ENCODE assay signal across 36 cellular contexts in the genomic region with DNA sequence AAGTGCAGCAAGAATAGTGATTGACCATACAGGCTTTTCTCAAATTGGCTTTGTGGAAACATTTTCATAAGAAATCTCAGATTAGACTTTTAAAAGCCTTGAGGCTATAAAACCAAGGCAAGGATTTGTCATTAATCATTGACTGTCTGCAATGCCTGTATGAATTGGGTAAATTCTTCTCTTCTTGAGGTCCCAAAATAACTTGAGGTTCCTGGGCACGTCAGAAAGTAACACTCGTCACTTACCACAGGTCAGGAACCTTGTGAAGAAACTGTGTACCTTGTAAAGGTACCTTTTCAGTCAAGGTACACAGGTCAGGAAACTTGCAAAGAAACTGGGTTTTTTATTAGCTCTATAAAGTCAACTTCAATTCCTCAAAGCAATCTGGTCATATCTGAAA.
"Had no signal": no experiment of that assay in that cellular context is flagged by ENCODE, and none has a peak within 500 bp of the region (broad histone marks: within the 10 kb centered on the region; RNA-seq: fewer than 3 reads in every experiment).

No MANE protein-coding gene starts in this region.

- H3K27ac ChIP-seq: brain microvascular endothelial cell, foreskin keratinocyte, heart left ventricle, left lung, lower lobe of right lung, neural progenitor cell, parathyroid adenoma, psoas muscle, right atrium auricular region, uterus had no signal

- H3K36me3 ChIP-seq: brain microvascular endothelial cell, heart left ventricle, left lung, lower lobe of right lung, neural progenitor cell, right atrium auricular region, uterus had no signal

- H3K4me1 ChIP-seq: foreskin keratinocyte, lower lobe of right lung, parathyroid adenoma, psoas muscle, right atrium auricular region, uterus had no signal

- DNase-seq: activated CD4-positive, alpha-beta T cell treated with anti-CD3 and anti-CD28 coated beads for 48 hours; activated CD4-positive, alpha-beta T cell treated with anti-CD3 and anti-CD28 coated beads, Interleukin-2, amount 50 U/mL, for 48 hours; activated CD8-positive, alpha-beta memory T cell treated with anti-CD3 and anti-CD28 coated beads, Interleukin-2, amount 50 U/mL, for 4 hours; activated gamma-delta T cell; activated naive CD4-positive, alpha-beta T cell treated with anti-CD3 and anti-CD28 coated beads, Interleukin-2, amount 10 ng/mL, durations not matched to agents 7 days and 5 days; activated naive CD8-positive, alpha-beta T cell treated with anti-CD3 and anti-CD28 coated beads, Interleukin-2, amount 10 ng/mL, durations not matched to agents 7 days and 5 days; activated T-cell treated with anti-CD3 and anti-CD28 coated beads, Interleukin-2, amount 50 U/mL, for 1 hour; brain microvascular endothelial cell; cortex of kidney; endodermal cell; foreskin keratinocyte; heart left ventricle; hypothalamus; kidney glomerular epithelial cell; left lung; lower lobe of right lung; mesenchymal stem cell; natural killer cell; occipital lobe; psoas muscle; stimulated activated CD4-positive, alpha-beta T cell treated with anti-CD3 and anti-CD28 coated beads, Interleukin-1b, Interleukin-23, amount 100 ng/mL, for 48 hours; stimulated activated CD4-positive, alpha-beta T cell treated with anti-CD3 and anti-CD28 coated beads, Interleukin-4, amount 100 ng/mL, for 4 hours; stimulated activated CD8-positive, alpha-beta memory T cell treated with anti-CD3 and anti-CD28 coated beads, Interleukin-4, amount 100 ng/mL, for 48 hours; stimulated activated naive CD8-positive, alpha-beta T cell treated with anti-CD3 and anti-CD28 coated beads, Interleukin-15, amount 100 ng/mL, for 72 hours; substantia nigra; uterus had no signal

- H3K27me3 Mint-ChIP-seq: activated naive CD4-positive, alpha-beta T cell treated with anti-CD3 and anti-CD28 coated beads, Interleukin-2, amount 10 ng/mL, durations not matched to agents 7 days and 5 days; stimulated activated memory B cell treated with anti-CD40 and anti-IgM and Interleukin-4, amounts not matched to agents 10 μg/mL and 1 μg/mL and 100 μg/mL, for 72 hours; stimulated activated naive CD8-positive, alpha-beta T cell treated with anti-CD3 and anti-CD28 coated beads, Interleukin-15, amount 100 ng/mL, for 72 hours; type B pancreatic cell had no signal

- H3K36me3 Mint-ChIP-seq: activated naive CD4-positive, alpha-beta T cell treated with anti-CD3 and anti-CD28 coated beads, Interleukin-2, amount 10 ng/mL, durations not matched to agents 7 days and 5 days; natural killer cell; neural progenitor cell; stimulated activated memory B cell treated with anti-CD40 and anti-IgM and Interleukin-4, amounts not matched to agents 10 μg/mL and 1 μg/mL and 100 μg/mL, for 72 hours; type B pancreatic cell had no signal

- H3K27ac Mint-ChIP-seq: activated naive CD4-positive, alpha-beta T cell treated with anti-CD3 and anti-CD28 coated beads, Interleukin-2, amount 10 ng/mL, durations not matched to agents 7 days and 5 days; activated naive CD8-positive, alpha-beta T cell treated with anti-CD3 and anti-CD28 coated beads, Interleukin-2, amount 10 ng/mL, durations not matched to agents 7 days and 5 days; activated T-helper 1 cell treated with anti-CD3 and anti-CD28 coated beads, Interleukin-12 subunit alpha, Interleukin-12 subunit beta, Interleukin-2, Interleukin-4 antibody, amounts not matched to agents 30 ng/mL and 10 ng/mL and 1 ng/mL, durations not matched to agents 14 hours and 24 hours and 36 hours; endodermal cell; natural killer cell; neural progenitor cell; stimulated activated memory B cell treated with anti-CD40 and anti-IgM and Interleukin-4, amounts not matched to agents 10 μg/mL and 1 μg/mL and 100 μg/mL, for 72 hours; stimulated activated naive CD8-positive, alpha-beta T cell treated with anti-CD3 and anti-CD28 coated beads, Interleukin-15, amount 100 ng/mL, for 72 hours; type B pancreatic cell had no signal

- H3K27me3 ChIP-seq: brain microvascular endothelial cell, heart left ventricle, left lung, neural progenitor cell, right atrium auricular region, uterus had no signal

- H3K4me3 Mint-ChIP-seq: activated naive CD4-positive, alpha-beta T cell treated with anti-CD3 and anti-CD28 coated beads, Interleukin-2, amount 10 ng/mL, durations not matched to agents 7 days and 5 days; activated naive CD8-positive, alpha-beta T cell treated with anti-CD3 and anti-CD28 coated beads, Interleukin-2, amount 10 ng/mL, durations not matched to agents 7 days and 5 days; activated T-helper 1 cell treated with anti-CD3 and anti-CD28 coated beads, Interleukin-12 subunit alpha, Interleukin-12 subunit beta, Interleukin-2, Interleukin-4 antibody, amounts not matched to agents 30 ng/mL and 10 ng/mL and 1 ng/mL, durations not matched to agents 14 hours and 24 hours and 36 hours; endodermal cell; natural killer cell; neural progenitor cell; stimulated activated memory B cell treated with anti-CD40 and anti-IgM and Interleukin-4, amounts not matched to agents 10 μg/mL and 1 μg/mL and 100 μg/mL, for 72 hours; stimulated activated naive CD8-positive, alpha-beta T cell treated with anti-CD3 and anti-CD28 coated beads, Interleukin-15, amount 100 ng/mL, for 72 hours; type B pancreatic cell had no signal

- FAIRE-seq: astrocyte had no signal

- H3K9ac ChIP-seq: neural progenitor cell, parathyroid adenoma had no signal

- H3K9me3 Mint-ChIP-seq: activated naive CD4-positive, alpha-beta T cell treated with anti-CD3 and anti-CD28 coated beads, Interleukin-2, amount 10 ng/mL, durations not matched to agents 7 days and 5 days; activated T-helper 1 cell treated with anti-CD3 and anti-CD28 coated beads, Interleukin-12 subunit alpha, Interleukin-12 subunit beta, Interleukin-2, Interleukin-4 antibody, amounts not matched to agents 30 ng/mL and 10 ng/mL and 1 ng/mL, durations not matched to agents 14 hours and 24 hours and 36 hours; natural killer cell; stimulated activated memory B cell treated with anti-CD40 and anti-IgM and Interleukin-4, amounts not matched to agents 10 μg/mL and 1 μg/mL and 100 μg/mL, for 72 hours; stimulated activated naive CD8-positive, alpha-beta T cell treated with anti-CD3 and anti-CD28 coated beads, Interleukin-15, amount 100 ng/mL, for 72 hours had no signal

- H3K9me3 ChIP-seq: left lung, lower lobe of right lung, psoas muscle, right atrium auricular region, uterus had no signal

- ATAC-seq: activated CD4-positive, CD25-positive, alpha-beta regulatory T cell treated with anti-CD3 and anti-CD28 coated beads, Interleukin-2, amount 50 U/mL, for 24 hours; esophagus mucosa; foreskin keratinocyte; heart left ventricle; left lung; lower lobe of right lung; natural killer cell; psoas muscle; stimulated activated memory B cell treated with anti-CD40 and anti-IgM and Interleukin-4, amounts not matched to agents 10 μg/mL and 1 μg/mL and 100 μg/mL, for 72 hours; stimulated activated naive CD8-positive, alpha-beta T cell treated with anti-CD3 and anti-CD28 coated beads, Interleukin-15, amount 100 ng/mL, for 72 hours had no signal

- H3K4me3 ChIP-seq: heart left ventricle, left lung, lower lobe of right lung, neural progenitor cell, psoas muscle, right atrium auricular region, smooth muscle cell, uterus had no signal

- H3K4me1 Mint-ChIP-seq: endodermal cell, natural killer cell had no signal
